Comparison of ENCODE assay signal across 8 cellular contexts in the genomic region with DNA sequence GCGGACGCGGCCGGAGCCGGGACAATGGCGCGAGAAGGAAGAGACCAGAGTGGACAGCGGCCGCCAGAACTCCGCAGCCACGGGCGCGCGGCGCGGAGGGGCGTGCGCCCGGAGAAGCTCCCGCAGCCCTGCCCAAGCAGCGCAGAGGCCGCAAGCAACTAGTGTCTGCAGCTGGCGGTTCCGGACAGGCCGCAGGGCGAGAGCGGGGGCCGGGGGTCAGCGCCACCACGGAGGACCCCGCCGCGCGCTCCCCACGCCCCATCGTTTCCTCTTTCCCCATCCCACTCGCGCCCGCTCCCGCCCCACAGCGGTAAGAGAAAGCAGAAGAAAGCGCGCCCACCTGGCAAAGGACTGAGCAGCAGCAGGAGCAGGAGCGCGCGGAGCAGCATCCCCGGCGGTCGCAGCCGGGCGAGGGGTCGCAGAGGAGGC. TPM values are rescaled to one million over a fixed set of nuclear protein-coding genes. Genes with fewer than 3 reads are reported as not detected.
A peak's percentile ranks its signal among the peaks of the same experiment; 100 is the strongest.
DNase-seq lines count a peak whose midpoint lies in the region; ATAC-seq and TF ChIP-seq lines count a peak whose summit lies in the region.

No MANE protein-coding gene starts in this region.

- peak overlapping the region in 2 of 5 donors; percentile 55 to 56 for H3K9ac ChIP-seq in subcutaneous abdominal adipose tissue (ENCODE audit: low read length in 5 of 5)

- H3K9me3 ChIP-seq in subcutaneous abdominal adipose tissue (ENCODE audit: control insufficient read depth in 5 of 5, low read length in 5 of 5) = no peaks in the 10 kb centered on the region

- H3K4me3 ChIP-seq in subcutaneous abdominal adipose tissue (ENCODE audit: low read depth in 1 of 5, low read length in 5 of 5) = peak overlapping the region in 4 of 5 donors; percentile 76 to 83 (median 80)

- peaks cover 0 to 12% (median 3%) of the 10 kb centered on the region in 5 donors for H3K27me3 ChIP-seq in subcutaneous abdominal adipose tissue (ENCODE audit: control insufficient read depth in 5 of 5, insufficient read depth in 4 of 5, low read length in 5 of 5)

- no peaks in the 10 kb centered on the region for H3K9me3 Mint-ChIP-seq in brain

- peaks cover 5% of the 10 kb centered on the region for H3K27me3 Mint-ChIP-seq in brain

- H3K36me3 ChIP-seq in subcutaneous abdominal adipose tissue (ENCODE audit: control insufficient read depth in 5 of 5, insufficient read depth in 5 of 5, low read length in 5 of 5) = no peaks in the 10 kb centered on the region

- H3K4me1 Mint-ChIP-seq in brain = peaks cover 29% of the 10 kb centered on the region

- peak overlapping the region in 4 of 5 experiments; percentile 84 to 94 (median 85) for H3K4me3 Mint-ChIP-seq in brain

- H3K27ac ChIP-seq in subcutaneous abdominal adipose tissue (ENCODE audit: low read depth, low read length) = no peak overlapping the region

- DNase-seq in activated T-cell treated with anti-CD3 and anti-CD28 coated beads, Interleukin-2, amount 50 U/mL, for 1 hour = peak; percentile 18
- no peak for DNase-seq in activated T-cell treated with anti-CD3 and anti-CD28 coated beads for 4 hours
- peak; percentile 30 for DNase-seq in NCI-H2171 (lab: John Stamatoyannopoulos, UW)
- DNase-seq in left kidney (ENCODE audit: low read depth, low spot score) = peak; percentile 88
- no peak for DNase-seq in NCI-H187 (lab: John Stamatoyannopoulos, UW)

- ATAC-seq in HG02970 (IDR thresholded peaks at IDR 0.05; ENCODE audit: low FRiP score, unreplicated experiment) = no peak

- peak overlapping the region in 1 of 5 experiments; percentile 66 for H3K27ac Mint-ChIP-seq in brain

- peaks cover 4 to 28% (median 20%) of the 10 kb centered on the region in 5 donors for H3K4me1 ChIP-seq in subcutaneous abdominal adipose tissue (ENCODE audit: control insufficient read depth in 5 of 5, insufficient read depth in 5 of 5, low read length in 5 of 5)

- TF ChIP-seq CTCF in brain (conservative IDR thresholded peaks at IDR 0.05) = peak in 1 of 2 experiments; percentile 26

- no peaks in the 10 kb centered on the region for H3K36me3 Mint-ChIP-seq in brain

RNA-seq across cellular contexts. Expression of gene PRTG, which starts 0.4 kb away (rescaled TPM):
- polyA plus RNA-seq in brain (ENCODE audit: insufficient read depth, low read depth, low replicate concordance) = 0.14 TPM

Comparison
In these comparisons a context has a peak if more than half of its experiments do, and no peak if none do; other contexts are left out.
1. DNase-seq: peak in activated T-cell treated with anti-CD3 and anti-CD28 coated beads, Interleukin-2, amount 50 U/mL, for 1 hour (single experiment), NCI-H2171 (single experiment) and left kidney (single experiment); none in activated T-cell treated with anti-CD3 and anti-CD28 coated beads for 4 hours (single experiment) and NCI-H187 (0 of 2).